In the genomic region with DNA sequence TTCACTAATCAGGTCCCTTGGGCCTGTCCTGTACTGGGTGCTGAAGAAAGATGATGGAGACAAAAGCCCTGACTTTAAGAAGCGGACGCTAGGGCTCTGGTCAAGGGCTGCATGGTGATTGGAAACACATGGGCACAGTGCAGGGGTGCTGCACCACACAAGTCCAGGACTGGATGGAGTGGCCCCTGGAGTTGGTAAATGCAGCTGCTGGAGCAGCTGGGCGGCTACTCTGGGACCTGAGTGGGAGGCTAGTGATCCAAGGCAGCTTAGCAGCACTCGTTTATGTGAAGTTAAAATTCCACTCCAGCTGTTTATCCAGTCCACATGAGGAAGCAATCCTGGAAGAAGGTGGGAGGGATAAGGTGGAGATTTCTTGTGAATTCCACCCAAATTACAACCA, we compare ENCODE assay signal across 25 cellular contexts. TPM values are rescaled to one million over a fixed set of nuclear protein-coding genes. Genes with fewer than 3 reads are reported as not detected.
DNase-seq lines count a peak whose midpoint lies in the region; ATAC-seq and TF ChIP-seq lines count a peak whose summit lies in the region.
"Had no signal": no experiment of that assay in that cellular context is flagged by ENCODE, and none has a peak within 500 bp of the region (broad histone marks: within the 10 kb centered on the region; RNA-seq: fewer than 3 reads in every experiment).

No MANE protein-coding gene starts in this region.

- TF ChIP-seq EP300 in ovary (IDR thresholded peaks at IDR 0.05), result no peak

- intact Hi-C loops in ovary (cut with DNase I), result no loop called here

- H3K36me3 ChIP-seq in ovary, result no peaks in the 10 kb centered on the region
- H3K36me3 ChIP-seq: prostate gland, SJSA1, upper lobe of left lung had no signal

- H3K27ac ChIP-seq in ovary, result no peak overlapping the region
- H3K27ac ChIP-seq: 22Rv1, epithelial cell of prostate, prostate gland, SJSA1, upper lobe of left lung had no signal

- DNase-seq in NCI-H82 (lab: John Stamatoyannopoulos, UW) (peak; percentile 18), NCI-H82 treated with DMSO at 0.1 percent for 48 hours (lab: John Stamatoyannopoulos, UW; ENCODE audit: unreplicated experiment) (no peak), LHCN-M2 (ENCODE audit: low read depth) (peak; percentile 43), fibroblast of mammary gland (ENCODE audit: low read depth) (peak; percentile 75), ovary (peak in 3 of 5 donors; percentile 30 to 52 (median 32)), DMS153 treated with DMSO at 0.1 percent for 48 hours (lab: John Stamatoyannopoulos, UW; ENCODE audit: unreplicated experiment) (no peak), ecto neural progenitor cell (ENCODE audit: low spot score) (no peak)
- DNase-seq: activated CD4-positive, alpha-beta T cell treated with anti-CD3 and anti-CD28 coated beads for 1 hour; activated CD8-positive, alpha-beta T cell treated with anti-CD3 and anti-CD28 coated beads, Interleukin-2, amount 10 ng/mL, durations not matched to agents 7 days and 5 days; activated effector memory CD4-positive, alpha-beta T cell treated with anti-CD3 and anti-CD28 coated beads, Interleukin-2, amount 50 U/mL, for 16 hours; activated T-cell treated with anti-CD3 and anti-CD28 coated beads for 4 hours; DND-41; H7; mammary epithelial cell; NCI-H1092 treated with DMSO at 0.1 percent for 48 hours; NCI-H2029 treated with DMSO at 0.1 percent for 48 hours; NCI-H446; small intestine; upper lobe of left lung had no signal

- no peak for TF ChIP-seq POLR2A in ovary (IDR thresholded peaks at IDR 0.05)

- ATAC-seq in GM21723 (IDR thresholded peaks at IDR 0.05; ENCODE audit: unreplicated experiment), result no peak
- ATAC-seq: activated CD8-positive, alpha-beta T cell treated with anti-CD3 and anti-CD28 coated beads, Interleukin-2, amount 10 ng/mL, durations not matched to agents 7 days and 5 days; Panc1 had no signal

- TF ChIP-seq CTCF in fibroblast of mammary gland (conservative IDR thresholded peaks at IDR 0.05; ENCODE audit: control insufficient read depth, insufficient read depth, low read depth, low read length), result no peak
- TF ChIP-seq CTCF in ovary (IDR thresholded peaks at IDR 0.05), result no peak

- WGBS in ovary, 3 donors, result 7 to 16% (median 12%) methylated on average over 4 of the region's 4 CpGs

- no peaks in the 10 kb centered on the region for H3K9me3 ChIP-seq in ovary
- H3K9me3 ChIP-seq: prostate gland, SJSA1, upper lobe of left lung had no signal

- H3K4me3 ChIP-seq in fibroblast of mammary gland (ENCODE audit: control insufficient read depth, low read depth, low read length), result no peak overlapping the region
- H3K4me3 ChIP-seq in ovary, result no peak overlapping the region
- H3K4me3 ChIP-seq: prostate gland, SJSA1, upper lobe of left lung had no signal

- H3K4me1 ChIP-seq in ovary (ENCODE audit: insufficient read depth), result peaks cover 9% of the 10 kb centered on the region
- H3K4me1 ChIP-seq: prostate gland, SJSA1 had no signal

- H3K27me3 ChIP-seq in ovary, result no peaks in the 10 kb centered on the region
- H3K27me3 ChIP-seq: upper lobe of left lung had no signal

RNA-seq across cellular contexts. Expression of a gene that starts 24.9 kb away (rescaled TPM):
- total RNA-seq in LHCN-M2 (2014; rRNA removed) (0.38 and 0.46 TPM in 2 replicates), ovary (10 to 100 TPM; 11.0 to 20.7 (median 13.7) TPM)
- polyA plus RNA-seq in LHCN-M2 (2012), result 0.23 TPM
- polyA plus RNA-seq in ovary, result 10 to 100 TPM in 1 of 2 donors, 1 to 10 TPM in 1; 8.3 to 21.9 TPM
- total RNA-seq: SJSA1 had no signal

RNA-seq across cellular contexts. Expression of a gene that starts 39.3 kb away (rescaled TPM):
- total RNA-seq in LHCN-M2 (2014; rRNA removed) (57.2 and 60.9 TPM in 2 replicates), ovary (10 to 100 TPM; 29.2 to 43.3 (median 35.6) TPM)
- polyA plus RNA-seq in LHCN-M2 (2012), result 8.9 TPM
- 10 to 100 TPM in 1 of 2 donors, 1 to 10 TPM in 1; 7.6 to 16.0 TPM for polyA plus RNA-seq in ovary

Comparison
In these comparisons a context has a peak if more than half of its experiments do, and no peak if none do; other contexts are left out.
1. DNase-seq: peak in NCI-H82 (single experiment), LHCN-M2 (single experiment), fibroblast of mammary gland (single experiment) and ovary (3 of 5); none in NCI-H82 treated with DMSO at 0.1 percent for 48 hours (single experiment), DMS153 treated with DMSO at 0.1 percent for 48 hours (single experiment) and ecto neural progenitor cell (single experiment).